ENCODE assay signal across 8 cellular contexts in genomic region chr17:44198721-44199552, GRCh38. TPM values are rescaled to one million over a fixed set of nuclear protein-coding genes. Genes with fewer than 3 reads are reported as not detected.
DNase-seq lines count a peak whose midpoint lies in the region; ATAC-seq, FAIRE-seq and TF ChIP-seq lines count a peak whose summit lies in the region.

No MANE protein-coding gene starts in this region.

- H3K27me3 Mint-ChIP-seq in neural crest cell (ENCODE audit: low read depth), result no peaks in the 10 kb centered on the region

- H3K9me3 Mint-ChIP-seq in neural crest cell, result no peaks in the 10 kb centered on the region

- in situ Hi-C loops in GM18951 (cut with MboI; ENCODE audit: low sequenced_read_pairs, unreplicated experiment), result no loop called here

- H3K27ac Mint-ChIP-seq in neural crest cell (ENCODE audit: unreplicated experiment), result peak overlapping the region; percentile 62

- no peak for FAIRE-seq in RCC 7860 (lab: Jason Lieb, UNC)
- FAIRE-seq in frontal cortex (lab: Jason Lieb, UNC), result no peak

- H3K4me1 Mint-ChIP-seq in neural crest cell, result peaks cover 30% of the 10 kb centered on the region

- H3K4me3 Mint-ChIP-seq in neural crest cell, result peak overlapping the region; percentile 87

- TF ChIP-seq CTCF in neural crest cell (conservative IDR thresholded peaks at IDR 0.05), result no peak

- peaks cover 3% of the 10 kb centered on the region for H3K36me3 Mint-ChIP-seq in neural crest cell (ENCODE audit: low read depth)

- ATAC-seq in HG03103 (IDR thresholded peaks at IDR 0.05; ENCODE audit: low read depth, unreplicated experiment), result peak; percentile 12

- TF ChIP-seq POLR2A in GM18951 (IDR thresholded peaks at IDR 0.05; ENCODE audit: extremely low read depth, insufficient read depth, insufficient read length), result peak; percentile 44

- peak; percentile 87 for DNase-seq in AG08395 (ENCODE audit: low spot score)
- peak; percentile 12 for DNase-seq in RCC 7860 (ENCODE audit: low spot score)
- DNase-seq in activated gamma-delta T cell treated with Interleukin-2 at 50 U/mL for 16 hours, result peak; percentile 49
- peak; percentile 88 for DNase-seq in frontal cortex (ENCODE audit: low spot score in 2 of 2)
- peak; percentile 41 for DNase-seq in neural crest cell (ENCODE audit: low read depth, low spot score)
- DNase-seq in cerebellar nuclear complex (lab: John Stamatoyannopoulos, UW), result no peak

RNA-seq across cellular contexts. Expression of gene ATXN7L3, which starts 0.7 kb away (rescaled TPM):
- total RNA-seq in frontal cortex (64.4 TPM), neural crest cell (115 and 119 TPM in 2 replicates)

RNA-seq across cellular contexts. Expression of gene TMUB2, which starts 12.2 kb away (rescaled TPM):
- total RNA-seq in frontal cortex (22.0 TPM), neural crest cell (33.5 and 33.7 TPM in 2 replicates)

RNA-seq across cellular contexts. Expression of gene UBTF, which starts 20.5 kb away (rescaled TPM):
- 69.3 TPM for total RNA-seq in frontal cortex
- total RNA-seq in neural crest cell, result 106 and 108 TPM in 2 replicates

RNA-seq across cellular contexts. Expression of gene ASB16, which starts 28.4 kb away (rescaled TPM):
- total RNA-seq in frontal cortex (not detected), neural crest cell (0.25 and 0.26 TPM in 2 replicates)

RNA-seq across cellular contexts. Expression of gene HROB, which starts 57.2 kb away (rescaled TPM):
- total RNA-seq in frontal cortex (0.82 TPM), neural crest cell (22.1 and 23.3 TPM in 2 replicates)

Comparison
In these comparisons a context has a peak if more than half of its experiments do, and no peak if none do; other contexts are left out.
1. DNase-seq: peak in AG08395 (single experiment), RCC 7860 (single experiment), activated gamma-delta T cell treated with Interleukin-2 at 50 U/mL for 16 hours (single experiment), frontal cortex (2 of 2) and neural crest cell (single experiment); none in cerebellar nuclear complex (0 of 2).